In the genomic region with DNA sequence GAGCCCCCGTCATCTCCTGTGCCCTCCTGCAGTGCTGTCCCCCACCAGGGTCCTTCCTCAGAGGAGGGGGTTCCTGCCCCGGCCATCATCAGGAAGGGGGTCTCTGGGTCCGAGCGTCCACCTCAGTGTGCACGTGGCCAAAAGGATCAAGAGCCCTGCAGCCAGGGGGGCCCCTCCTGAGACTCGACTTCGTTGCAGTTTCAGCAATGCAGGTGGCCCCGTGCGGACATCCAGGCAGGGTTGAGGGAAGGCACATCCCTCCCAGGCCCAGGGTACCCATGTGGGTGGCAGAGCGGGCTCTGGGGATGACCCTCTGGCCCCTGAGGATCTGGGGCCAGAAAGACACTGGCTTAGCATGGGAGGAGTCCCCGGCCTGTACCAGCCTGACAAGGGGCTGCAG, we compare ENCODE assay signal across 16 cellular contexts. TPM values are rescaled to one million over a fixed set of nuclear protein-coding genes. Genes with fewer than 3 reads are reported as not detected.
DNase-seq lines count a peak whose midpoint lies in the region; ATAC-seq and TF ChIP-seq lines count a peak whose summit lies in the region.
"Had no signal": no experiment of that assay in that cellular context is flagged by ENCODE, and none has a peak within 500 bp of the region (broad histone marks: within the 10 kb centered on the region; RNA-seq: fewer than 3 reads in every experiment).

No MANE protein-coding gene starts in this region.

- no peaks in the 10 kb centered on the region for H3K4me1 Mint-ChIP-seq in endodermal cell
- H3K4me1 Mint-ChIP-seq in CD8-positive, alpha-beta memory T cell: no peaks in the 10 kb centered on the region
- H3K4me1 Mint-ChIP-seq: activated CD4-positive, alpha-beta T cell treated with anti-CD3 and anti-CD28 coated beads for 36 hours had no signal

- peaks cover 27% of the 10 kb centered on the region for H3F3A ChIP-seq in PC-9 (ENCODE audit: insufficient read depth, low read depth)

- DNase-seq in PC-9 (no peak), endodermal cell (no peak), tibial nerve (ENCODE audit: low spot score in 2 of 2) (no peak), foreskin fibroblast (no peak), HuH-7.5 (ENCODE audit: low spot score) (no peak)
- no peak for DNase-seq in CD8-positive, alpha-beta memory T cell
- DNase-seq: activated CD4-positive, alpha-beta T cell treated with anti-CD3 and anti-CD28 coated beads for 36 hours; naive thymus-derived CD8-positive, alpha-beta T cell; NCI-H146; NCI-H526 treated with DMSO at 0.1 percent for 48 hours had no signal

- no peaks in the 10 kb centered on the region for H3K9me3 ChIP-seq in PC-9 (ENCODE audit: insufficient read depth, low read depth)
- peaks cover 4% of the 10 kb centered on the region for H3K9me3 ChIP-seq in endodermal cell (ENCODE audit: control insufficient read depth, low read length)
- no peaks in the 10 kb centered on the region for H3K9me3 ChIP-seq in mucosa of rectum (ENCODE audit: control insufficient read depth in 2 of 2, low read length in 2 of 2)
- H3K9me3 ChIP-seq in tibial nerve: no peaks in the 10 kb centered on the region
- no peaks in the 10 kb centered on the region for H3K9me3 ChIP-seq in CD8-positive, alpha-beta memory T cell (ENCODE audit: low read length)
- H3K9me3 ChIP-seq: Caco-2 had no signal

- no peak overlapping the region; the same call in 1 of the 2 replicates for H3K4me3 ChIP-seq in PC-9
- no peak overlapping the region for H3K4me3 ChIP-seq in endodermal cell (ENCODE audit: low read length)
- no peak overlapping the region for H3K4me3 ChIP-seq in mucosa of rectum (ENCODE audit: low read length in 2 of 2)
- no peak overlapping the region for H3K4me3 ChIP-seq in tibial nerve
- H3K4me3 ChIP-seq in foreskin fibroblast (ENCODE audit: low read depth in 1 of 2, low read length in 2 of 2): no peak overlapping the region
- H3K4me3 ChIP-seq in CD8-positive, alpha-beta memory T cell (ENCODE audit: low read length): no peak overlapping the region
- H3K4me3 ChIP-seq: SK-N-MC had no signal

- H3K4me1 ChIP-seq in PC-9 (replicated peaks; ENCODE audit: insufficient read depth) (peaks cover 33% of the 10 kb centered on the region), endodermal cell (ENCODE audit: control insufficient read depth, insufficient read depth, low read length) (no peaks in the 10 kb centered on the region), mucosa of rectum (ENCODE audit: control insufficient read depth in 2 of 2, insufficient read depth in 2 of 2, low read length in 2 of 2) (peaks cover 8 to 17% of the 10 kb centered on the region in 2 donors), tibial nerve (peaks cover 0 to 35% (median 12%) of the 10 kb centered on the region in 4 donors)
- no peaks in the 10 kb centered on the region for H3K4me1 ChIP-seq in CD8-positive, alpha-beta memory T cell (ENCODE audit: insufficient read depth, low read length)

- no peak overlapping the region for H2AFZ ChIP-seq in PC-9

- H3K4me3 Mint-ChIP-seq in endodermal cell: no peak overlapping the region
- H3K4me3 Mint-ChIP-seq in CD8-positive, alpha-beta memory T cell: no peak overlapping the region
- H3K4me3 Mint-ChIP-seq: activated CD4-positive, alpha-beta T cell treated with anti-CD3 and anti-CD28 coated beads for 36 hours; activated T-helper 1 cell treated with anti-CD3 and anti-CD28 coated beads, Interleukin-12 subunit alpha, Interleukin-12 subunit beta, Interleukin-2, Interleukin-4 antibody, amounts not matched to agents 30 ng/mL and 10 ng/mL and 1 ng/mL, durations not matched to agents 14 hours and 24 hours and 36 hours; IgD-negative memory B cell; naive thymus-derived CD8-positive, alpha-beta T cell had no signal

- TF ChIP-seq CTCF in PC-9 (conservative IDR thresholded peaks at IDR 0.05): no peak
- no peak for TF ChIP-seq CTCF in endodermal cell (conservative IDR thresholded peaks at IDR 0.05)
- TF ChIP-seq CTCF in tibial nerve (IDR thresholded peaks at IDR 0.05): no peak
- no peak for TF ChIP-seq CTCF in foreskin fibroblast (IDR thresholded peaks at IDR 0.05; ENCODE audit: low read depth, low read length)

- POLR2A ChIA-PET in PC-9 (lab: Charles Lee; ENCODE audit: unreplicated experiment): interaction anchor here (0.6 to 0.7 kb wide), 2 partner anchors 11 to 161 kb away, joined by 3 to 4 read pairs; no protein-coding TSS in a partner anchor
- POLR2A ChIA-PET in CD8-positive, alpha-beta memory T cell (lab: Charles Lee): no interaction called here

- H3K27ac ChIP-seq in PC-9 (peak overlapping the region; percentile 64), endodermal cell (ENCODE audit: low read depth, low read length) (peak overlapping the region; percentile 36), mucosa of rectum (ENCODE audit: low read depth in 2 of 2, low read length in 2 of 2) (peak overlapping the region; percentile 66 to 68), tibial nerve (peak overlapping the region; percentile 24 to 87 (median 74))
- H3K27ac ChIP-seq in CD8-positive, alpha-beta memory T cell (ENCODE audit: low read depth, low read length): no peak overlapping the region
- H3K27ac ChIP-seq: SK-N-MC had no signal

- peaks cover 5% of the 10 kb centered on the region for H3K9me3 Mint-ChIP-seq in endodermal cell
- H3K9me3 Mint-ChIP-seq in CD8-positive, alpha-beta memory T cell: peaks cover 0 to 1% (median 0%) of the 10 kb centered on the region in 5 donors
- H3K9me3 Mint-ChIP-seq: activated T-helper 1 cell treated with anti-CD3 and anti-CD28 coated beads, Interleukin-12 subunit alpha, Interleukin-12 subunit beta, Interleukin-2, Interleukin-4 antibody, amounts not matched to agents 30 ng/mL and 10 ng/mL and 1 ng/mL, durations not matched to agents 14 hours and 24 hours and 36 hours; IgD-negative memory B cell; naive thymus-derived CD8-positive, alpha-beta T cell had no signal

- no peaks in the 10 kb centered on the region for H3K27me3 Mint-ChIP-seq in endodermal cell (ENCODE audit: insufficient read depth)
- H3K27me3 Mint-ChIP-seq in CD8-positive, alpha-beta memory T cell: no peaks in the 10 kb centered on the region
- H3K27me3 Mint-ChIP-seq: activated CD4-positive, alpha-beta T cell treated with anti-CD3 and anti-CD28 coated beads for 36 hours; naive thymus-derived CD8-positive, alpha-beta T cell had no signal

- H3K79me2 ChIP-seq in PC-9 (ENCODE audit: low read depth): peaks cover 20% of the 10 kb centered on the region

- peak overlapping the region; percentile 73 for H3K4me2 ChIP-seq in PC-9

- no peak for TF ChIP-seq POLR2A in tibial nerve (IDR thresholded peaks at IDR 0.05)

- TF ChIP-seq EP300 in tibial nerve (IDR thresholded peaks at IDR 0.05): no peak

- no peak overlapping the region for H3K9ac ChIP-seq in endodermal cell (ENCODE audit: extremely low read depth, low read length, poor library complexity, severe bottlenecking)
- no peak overlapping the region for H3K9ac ChIP-seq in mucosa of rectum (ENCODE audit: low read depth in 1 of 2, low read length in 2 of 2)

- intact Hi-C loops in PC-9 (cut with micrococcal nuclease; ENCODE audit: unreplicated experiment): loop anchor here (1.0 kb wide), 3 partner anchors 11 to 39 kb away; no protein-coding TSS in a partner anchor

- CTCF ChIA-PET in PC-9 (lab: Charles Lee): interaction anchor here (0.6 kb wide), 1 partner anchor 1536 kb away, joined by 3 read pairs; no protein-coding TSS in a partner anchor
- CTCF ChIA-PET in CD8-positive, alpha-beta memory T cell (lab: Charles Lee): no interaction called here

- H3K36me3 ChIP-seq in PC-9 (ENCODE audit: low read depth): peaks cover 19% of the 10 kb centered on the region
- H3K36me3 ChIP-seq in endodermal cell (ENCODE audit: control insufficient read depth, insufficient read depth, low read length): peaks cover 17% of the 10 kb centered on the region
- peaks cover 13 to 15% of the 10 kb centered on the region in 2 donors for H3K36me3 ChIP-seq in mucosa of rectum (ENCODE audit: control insufficient read depth in 2 of 2, insufficient read depth in 2 of 2, low read length in 2 of 2)
- H3K36me3 ChIP-seq in tibial nerve: peaks cover 0 to 25% (median 0%) of the 10 kb centered on the region in 3 donors
- H3K36me3 ChIP-seq in CD8-positive, alpha-beta memory T cell (ENCODE audit: insufficient read depth, low read length): no peaks in the 10 kb centered on the region

- no peaks in the 10 kb centered on the region for H3K9me2 ChIP-seq in PC-9 (ENCODE audit: insufficient read depth)

- no peak overlapping the region for H3K27ac Mint-ChIP-seq in endodermal cell
- H3K27ac Mint-ChIP-seq in CD8-positive, alpha-beta memory T cell: no peak overlapping the region
- H3K27ac Mint-ChIP-seq: activated CD4-positive, alpha-beta T cell treated with anti-CD3 and anti-CD28 coated beads for 36 hours; activated T-helper 1 cell treated with anti-CD3 and anti-CD28 coated beads, Interleukin-12 subunit alpha, Interleukin-12 subunit beta, Interleukin-2, Interleukin-4 antibody, amounts not matched to agents 30 ng/mL and 10 ng/mL and 1 ng/mL, durations not matched to agents 14 hours and 24 hours and 36 hours; IgD-negative memory B cell had no signal

- H3K36me3 Mint-ChIP-seq in endodermal cell (ENCODE audit: low read depth): peaks cover 67% of the 10 kb centered on the region
- peaks cover 0 to 1% (median 0%) of the 10 kb centered on the region in 3 donors for H3K36me3 Mint-ChIP-seq in CD8-positive, alpha-beta memory T cell

- WGBS in endodermal cell (ENCODE audit: insufficient coverage in 1 of 2, insufficient read length in 1 of 2), 2 experiments: 92 to 94% methylated on average over 10 to 11 of the region's 11 CpGs
- 77 to 93% methylated on average over 2 to 11 of the region's 11 CpGs for WGBS in tibial nerve, 2 donors

- H4K20me1 ChIP-seq in PC-9 (ENCODE audit: insufficient read depth): 0 out of 2 replicates have a peak, but pooled peaks cover 11% of the 10 kb centered on the region

- no TSS peak for BruUV-seq in PC-9 (replicated peaks; lab: Mats Ljungman, UMichigan)

- no peak for ATAC-seq in HG02678 (IDR thresholded peaks at IDR 0.05; ENCODE audit: unreplicated experiment)
- ATAC-seq: activated CD4-positive, alpha-beta T cell treated with anti-CD3 and anti-CD28 coated beads for 36 hours; naive thymus-derived CD8-positive, alpha-beta T cell had no signal

- H3K27me3 ChIP-seq in PC-9 (ENCODE audit: insufficient read depth, low read depth) (no peaks in the 10 kb centered on the region), endodermal cell (ENCODE audit: control insufficient read depth, insufficient read depth, low read length, poor library complexity, severe bottlenecking) (no peaks in the 10 kb centered on the region), mucosa of rectum (ENCODE audit: control insufficient read depth in 2 of 2, insufficient read depth in 2 of 2, low read length in 2 of 2) (no peaks in the 10 kb centered on the region), tibial nerve (no peaks in the 10 kb centered on the region)
- no peaks in the 10 kb centered on the region for H3K27me3 ChIP-seq in CD8-positive, alpha-beta memory T cell (ENCODE audit: insufficient read depth, low read length, poor library complexity, severe bottlenecking)

RNA-seq across cellular contexts. Expression of gene LRP5, which starts 41.3 kb away (rescaled TPM):
- 112 and 129 TPM in 2 replicates for total RNA-seq in PC-9 (2021)
- total RNA-seq in endodermal cell: 10 to 100 TPM; 58.2 to 64.1 TPM
- polyA plus RNA-seq in endodermal cell (2013, experiment 1 of 2): 37.4 TPM
- polyA plus RNA-seq in endodermal cell (2013, experiment 2 of 2): 35.9 TPM
- 10 to 100 TPM; 22.3 to 43.2 (median 33.8) TPM for total RNA-seq in tibial nerve
- total RNA-seq in CD8-positive, alpha-beta memory T cell: 1 to 10 TPM; 7.5 to 9.9 TPM
- 0.68 TPM for polyA plus RNA-seq in CD8-positive, alpha-beta memory T cell
